ENCODE assay signal across 8 cellular contexts in the genomic region with DNA sequence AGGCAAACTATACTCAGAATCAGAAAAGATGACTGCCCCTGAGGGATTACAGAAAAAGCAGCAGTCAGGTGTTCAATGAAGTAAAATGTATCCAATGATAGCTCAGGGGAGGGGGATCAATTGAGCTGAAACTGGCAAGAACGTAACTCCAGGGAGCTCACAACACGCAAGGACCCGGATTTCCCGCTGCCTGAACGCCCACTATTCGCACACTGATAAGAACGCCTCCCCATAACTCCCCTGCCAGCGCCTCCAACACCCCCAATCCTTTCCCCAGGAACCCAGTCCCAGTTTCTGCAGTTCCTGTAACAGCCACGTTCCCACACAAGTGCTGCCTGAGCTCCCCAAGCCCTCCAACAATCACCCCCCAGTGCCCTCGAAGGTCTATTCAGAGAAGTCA. TPM values are rescaled to one million over a fixed set of nuclear protein-coding genes. Genes with fewer than 3 reads are reported as not detected.
DNase-seq lines count a peak whose midpoint lies in the region; ATAC-seq, FAIRE-seq and TF ChIP-seq lines count a peak whose summit lies in the region.
"Not testable (repeated sequence)": the region's sequence is repeated elsewhere in the genome, so short reads cannot be mapped to it uniquely, and the experiment has no call there.

No MANE protein-coding gene starts in this region.

- not testable (repeated sequence) for TF ChIP-seq CTCF in LNCaP clone FGC (IDR thresholded peaks at IDR 0.05; ENCODE audit: control insufficient read depth, extremely low read depth, insufficient read depth); brain (conservative IDR thresholded peaks at IDR 0.05); keratinocyte (optimal IDR thresholded peaks at IDR 0.05 in 1 of 3, IDR thresholded peaks at IDR 0.05 in 1 of 3, conservative IDR thresholded peaks at IDR 0.05 in 1 of 3; ENCODE audit: extremely low read depth in 1 of 3, insufficient read depth in 2 of 3, low read length in 3 of 3); nephron progenitor cell (IDR thresholded peaks at IDR 0.05)

- H3K4me3 Mint-ChIP-seq in activated CD4-positive, alpha-beta T cell treated with anti-CD3 and anti-CD28 coated beads, Interleukin-2, amount 10 ng/mL, durations not matched to agents 24 days and 14 days = peak overlapping the region; percentile 20
- peak overlapping the region; percentile 67 for H3K4me3 Mint-ChIP-seq in activated naive CD4-positive, alpha-beta T cell treated with anti-CD3 and anti-CD28 coated beads, Interleukin-2, amount 50 U/mL, for 24 hours
- H3K4me3 Mint-ChIP-seq in brain = peak overlapping the region; percentile 52 to 76 (median 71)
- H3K4me3 Mint-ChIP-seq in nephron progenitor cell = peak overlapping the region; percentile 68
- H3K4me3 Mint-ChIP-seq in stimulated activated naive CD8-positive, alpha-beta T cell treated with anti-CD3 and anti-CD28 coated beads, Interleukin-15, amount 100 ng/mL, for 72 hours = peak overlapping the region; percentile 41 to 60

- H3K79me2 ChIP-seq in keratinocyte (ENCODE audit: control insufficient read depth, insufficient read depth, low read length) = not testable (repeated sequence)

- not testable (repeated sequence) for H3K27ac ChIP-seq in keratinocyte (ENCODE audit: control insufficient read depth, insufficient read depth, low read length)

- not testable (repeated sequence) for H2AFZ ChIP-seq in keratinocyte (ENCODE audit: control insufficient read depth, low read length)

- peak overlapping the region; percentile 3 for H3K27ac Mint-ChIP-seq in activated CD4-positive, alpha-beta T cell treated with anti-CD3 and anti-CD28 coated beads, Interleukin-2, amount 10 ng/mL, durations not matched to agents 24 days and 14 days
- not testable (repeated sequence) for H3K27ac Mint-ChIP-seq in activated naive CD4-positive, alpha-beta T cell treated with anti-CD3 and anti-CD28 coated beads, Interleukin-2, amount 50 U/mL, for 24 hours; nephron progenitor cell
- peak overlapping the region in 3 of 5 experiments; percentile 59 to 69 (median 67) for H3K27ac Mint-ChIP-seq in brain
- H3K27ac Mint-ChIP-seq in stimulated activated naive CD8-positive, alpha-beta T cell treated with anti-CD3 and anti-CD28 coated beads, Interleukin-15, amount 100 ng/mL, for 72 hours = peak overlapping the region in 1 of 2 donors; percentile 48

- not testable (repeated sequence) for ATAC-seq in stimulated activated naive CD8-positive, alpha-beta T cell treated with anti-CD3 and anti-CD28 coated beads, Interleukin-15, amount 100 ng/mL, for 72 hours

- H3K9me1 ChIP-seq in keratinocyte (ENCODE audit: control insufficient read depth, extremely low read depth, insufficient read depth, low read length) = not testable (repeated sequence)

- peak overlapping the region; percentile 32 for H3K4me2 ChIP-seq in keratinocyte (ENCODE audit: control insufficient read depth, extremely low read depth, insufficient read depth, low read depth, low read length)

- intact Hi-C loops in activated CD4-positive, alpha-beta T cell treated with anti-CD3 and anti-CD28 coated beads, Interleukin-2, amount 10 ng/mL, durations not matched to agents 24 days and 14 days (cut with micrococcal nuclease) = loop anchor here (10.0 kb wide), 1 partner anchor 48 kb away; the partner anchor contains the start of gene TNK2

- not testable (repeated sequence) for H4K20me1 ChIP-seq in keratinocyte (ENCODE audit: control insufficient read depth, extremely low read depth, insufficient read depth, low read length)

- dilution Hi-C loops in keratinocyte (cut with MboI; ENCODE audit: extremely low pct_ligation_motif_present, low sequenced_read_pairs) = not testable (repeated sequence)

- H3K9me3 Mint-ChIP-seq in activated CD4-positive, alpha-beta T cell treated with anti-CD3 and anti-CD28 coated beads, Interleukin-2, amount 10 ng/mL, durations not matched to agents 24 days and 14 days; activated naive CD4-positive, alpha-beta T cell treated with anti-CD3 and anti-CD28 coated beads, Interleukin-2, amount 50 U/mL, for 24 hours; brain; nephron progenitor cell; stimulated activated naive CD8-positive, alpha-beta T cell treated with anti-CD3 and anti-CD28 coated beads, Interleukin-15, amount 100 ng/mL, for 72 hours: not testable (repeated sequence)

- peaks cover 19% of the 10 kb centered on the region for H3K36me3 Mint-ChIP-seq in activated CD4-positive, alpha-beta T cell treated with anti-CD3 and anti-CD28 coated beads, Interleukin-2, amount 10 ng/mL, durations not matched to agents 24 days and 14 days (ENCODE audit: low read depth)
- not testable (repeated sequence) for H3K36me3 Mint-ChIP-seq in activated naive CD4-positive, alpha-beta T cell treated with anti-CD3 and anti-CD28 coated beads, Interleukin-2, amount 50 U/mL, for 24 hours; brain; nephron progenitor cell (ENCODE audit: low read depth)

- not testable (repeated sequence) for H3K9me3 ChIP-seq in keratinocyte (ENCODE audit: control insufficient read depth, low read depth, low read length)

- not testable (repeated sequence) for H3K9ac ChIP-seq in keratinocyte (ENCODE audit: control insufficient read depth, extremely low read depth, insufficient read depth, low read length)

- H3K4me3 ChIP-seq in LNCaP clone FGC (ENCODE audit: low read depth, low read length) (peak overlapping the region; percentile 40), keratinocyte (ENCODE audit: control insufficient read depth in 2 of 3, extremely low read depth in 1 of 3, insufficient read depth in 2 of 3, low read depth in 1 of 3, low read length in 3 of 3) (peak overlapping the region in 1 of 3 experiments; percentile 5)

- FAIRE-seq in keratinocyte (lab: Jason Lieb, UNC) = not testable (repeated sequence)

- not testable (repeated sequence) for H3K27me3 Mint-ChIP-seq in activated CD4-positive, alpha-beta T cell treated with anti-CD3 and anti-CD28 coated beads, Interleukin-2, amount 10 ng/mL, durations not matched to agents 24 days and 14 days; activated naive CD4-positive, alpha-beta T cell treated with anti-CD3 and anti-CD28 coated beads, Interleukin-2, amount 50 U/mL, for 24 hours; brain; stimulated activated naive CD8-positive, alpha-beta T cell treated with anti-CD3 and anti-CD28 coated beads, Interleukin-15, amount 100 ng/mL, for 72 hours
- peaks cover 12% of the 10 kb centered on the region for H3K27me3 Mint-ChIP-seq in nephron progenitor cell (ENCODE audit: low read depth, poor library complexity)

- not testable (repeated sequence) for H3K36me3 ChIP-seq in keratinocyte (ENCODE audit: control insufficient read depth in 2 of 2, extremely low read depth in 1 of 2, insufficient read depth in 2 of 2, low read length in 2 of 2)

- DNase-seq in LNCaP clone FGC (ENCODE audit: low read depth); activated CD4-positive, alpha-beta T cell treated with anti-CD3 and anti-CD28 coated beads, Interleukin-2, amount 10 ng/mL, durations not matched to agents 24 days and 14 days; keratinocyte (ENCODE audit: low read depth, low spot score); nephron progenitor cell; stimulated activated naive CD8-positive, alpha-beta T cell treated with anti-CD3 and anti-CD28 coated beads, Interleukin-15, amount 100 ng/mL, for 72 hours: not testable (repeated sequence)
- peak; percentile 48 for DNase-seq in activated CD8-positive, alpha-beta memory T cell treated with anti-CD3 and anti-CD28 coated beads, Interleukin-2, amount 50 U/mL, for 48 hours

- peaks cover 28% of the 10 kb centered on the region for H3K4me1 Mint-ChIP-seq in activated CD4-positive, alpha-beta T cell treated with anti-CD3 and anti-CD28 coated beads, Interleukin-2, amount 10 ng/mL, durations not matched to agents 24 days and 14 days
- peaks cover 25% of the 10 kb centered on the region for H3K4me1 Mint-ChIP-seq in activated naive CD4-positive, alpha-beta T cell treated with anti-CD3 and anti-CD28 coated beads, Interleukin-2, amount 50 U/mL, for 24 hours
- H3K4me1 Mint-ChIP-seq in brain (peaks cover 14% of the 10 kb centered on the region), nephron progenitor cell (peaks cover 15% of the 10 kb centered on the region)
- peaks cover 40% of the 10 kb centered on the region for H3K4me1 Mint-ChIP-seq in stimulated activated naive CD8-positive, alpha-beta T cell treated with anti-CD3 and anti-CD28 coated beads, Interleukin-15, amount 100 ng/mL, for 72 hours

- not testable (repeated sequence) for H3K27me3 ChIP-seq in keratinocyte (ENCODE audit: control insufficient read depth, extremely low read depth, insufficient read depth, low read length)

- H3K4me1 ChIP-seq in keratinocyte (ENCODE audit: control insufficient read depth, extremely low read depth, insufficient read depth, low read length) = not testable (repeated sequence)

RNA-seq across cellular contexts. Expression of gene TNK2, which starts 44.2 kb away (rescaled TPM):
- total RNA-seq in activated CD4-positive, alpha-beta T cell treated with anti-CD3 and anti-CD28 coated beads, Interleukin-2, amount 10 ng/mL, durations not matched to agents 24 days and 14 days = 101 and 110 TPM in 2 replicates
- polyA plus RNA-seq in brain (ENCODE audit: insufficient read depth, low read depth, low replicate concordance) (59.9 TPM), keratinocyte (10.6 to 21.4 TPM (median 15.8 TPM) in 3 replicates)
- 17.1 TPM for polyA plus RNA-seq in keratinocyte (2011; ENCODE audit: low read depth)
- polyA plus RNA-seq in keratinocyte (2011; cell fraction: cytosol; rRNA removed) = 4.4 and 10.0 TPM in 2 replicates
- 56.7 and 70.6 TPM in 2 replicates for polyA plus RNA-seq in keratinocyte (2011; cell fraction: nucleus; rRNA removed)
- polyA plus RNA-seq in keratinocyte (2012; ENCODE audit: low replicate concordance) = 23.7 and 30.5 TPM in 2 replicates
- polyA minus RNA-seq in keratinocyte = 24.1 to 62.9 TPM (median 26.8 TPM) in 3 replicates
- polyA minus RNA-seq in keratinocyte (2011; cell fraction: cytosol; rRNA and poly(A)+ RNA removed) = 24.0 TPM
- 27.1 and 33.3 TPM in 2 replicates for polyA minus RNA-seq in keratinocyte (2011; cell fraction: nucleus; rRNA and poly(A)+ RNA removed)

Comparison
In these comparisons a context has a peak if more than half of its experiments do, and no peak if none do; other contexts are left out.
1. H3K4me3 Mint-ChIP-seq: peak in every context shown above with its lines; median percentile 71 in brain; 68 in nephron progenitor cell; 67 in activated naive CD4-positive, alpha-beta T cell treated with anti-CD3 and anti-CD28 coated beads, Interleukin-2, amount 50 U/mL, for 24 hours; 50 in stimulated activated naive CD8-positive, alpha-beta T cell treated with anti-CD3 and anti-CD28 coated beads, Interleukin-15, amount 100 ng/mL, for 72 hours; 20 in activated CD4-positive, alpha-beta T cell treated with anti-CD3 and anti-CD28 coated beads, Interleukin-2, amount 10 ng/mL, durations not matched to agents 24 days and 14 days.